28 cellular contexts compared by ENCODE assay signal in genomic region chr15:56058986-56059385, GRCh38.
A peak's percentile ranks its signal among the peaks of the same experiment; 100 is the strongest.
DNase-seq lines count a peak whose midpoint lies in the region; ATAC-seq and TF ChIP-seq lines count a peak whose summit lies in the region.
"Had no signal": no experiment of that assay in that cellular context is flagged by ENCODE, and none has a peak within 500 bp of the region (broad histone marks: within the 10 kb centered on the region; RNA-seq: fewer than 3 reads in every experiment).

No MANE protein-coding gene starts in this region.

- H3K9me2 ChIP-seq in PC-9 (ENCODE audit: insufficient read depth), result no peaks in the 10 kb centered on the region
- no peaks in the 10 kb centered on the region for H3K9me2 ChIP-seq in hepatocyte (replicated peaks; ENCODE audit: insufficient read depth)

- peak overlapping the region; percentile 60 for H3K4me2 ChIP-seq in PC-9
- no peak overlapping the region for H3K4me2 ChIP-seq in hepatocyte

- no peaks in the 10 kb centered on the region for H4K20me1 ChIP-seq in PC-9 (ENCODE audit: insufficient read depth)
- no peaks in the 10 kb centered on the region for H4K20me1 ChIP-seq in hepatocyte (ENCODE audit: insufficient read depth, poor library complexity, severe bottlenecking)

- H3K27me3 ChIP-seq in PC-9 (ENCODE audit: insufficient read depth, low read depth) (no peaks in the 10 kb centered on the region), hepatocyte (no peaks in the 10 kb centered on the region)
- H3K27me3 ChIP-seq: breast epithelium, colonic mucosa, neutrophil, right lobe of liver, thyroid gland had no signal

- CTCF ChIA-PET in PC-9 (lab: Charles Lee), result interaction anchor here (0.6 kb wide), 1 partner anchor 66 kb away, joined by 3 read pairs; no protein-coding TSS in a partner anchor

- 83% methylated on average over 2 of the region's 2 CpGs for whole genome bisulfite sequencing in hepatocyte (ENCODE audit: low lambda C conversion rate, missing lambda C conversion rate)

- H3K9me3 ChIP-seq in PC-9 (ENCODE audit: insufficient read depth, low read depth), result no peaks in the 10 kb centered on the region
- no peaks in the 10 kb centered on the region for H3K9me3 ChIP-seq in hepatocyte (ENCODE audit: low read depth)
- H3K9me3 ChIP-seq: breast epithelium, colonic mucosa, neutrophil, right lobe of liver, thyroid gland had no signal

- peak overlapping the region; percentile 84; the same call in 1 of the 2 replicates for H3K27ac ChIP-seq in PC-9
- H3K27ac ChIP-seq in hepatocyte, result peak overlapping the region; percentile 38
- H3K27ac ChIP-seq: breast epithelium, colonic mucosa, neutrophil, right lobe of liver, thyroid gland had no signal

- POLR2A ChIA-PET in PC-9 (lab: Charles Lee; ENCODE audit: unreplicated experiment), result interaction anchor here (0.7 kb wide), 1 partner anchor 283 kb away, joined by 5 read pairs; no protein-coding TSS in a partner anchor

- H3F3A ChIP-seq in PC-9 (ENCODE audit: insufficient read depth, low read depth), result 0 out of 2 replicates have a peak, but pooled peaks cover 12% of the 10 kb centered on the region

- H3K4me3 ChIP-seq in PC-9, result no peak overlapping the region
- no peak overlapping the region for H3K4me3 ChIP-seq in hepatocyte
- H3K4me3 ChIP-seq: breast epithelium, colonic mucosa, right lobe of liver, thyroid gland had no signal

- H3K4me1 ChIP-seq in PC-9 (replicated peaks; ENCODE audit: insufficient read depth) (peaks cover 28% of the 10 kb centered on the region), hepatocyte (ENCODE audit: insufficient read depth) (no peaks in the 10 kb centered on the region)
- H3K4me1 ChIP-seq: breast epithelium, colonic mucosa, right lobe of liver, thyroid gland had no signal

- TF ChIP-seq CTCF in PC-9 (conservative IDR thresholded peaks at IDR 0.05) (no peak), hepatocyte (IDR thresholded peaks at IDR 0.05; ENCODE audit: poor library complexity) (no peak), omental fat pad (IDR thresholded peaks at IDR 0.05) (no peak)

- BruUV-seq in PC-9 (replicated peaks; lab: Mats Ljungman, UMichigan), result no TSS peak

- DNase-seq in SHP77 (lab: John Stamatoyannopoulos, UW) (peak; percentile 18 to 24), SHP77 treated with DMSO at 0.1 percent for 48 hours (lab: John Stamatoyannopoulos, UW) (no peak), PC-9 (no peak), hepatocyte (ENCODE audit: low spot score) (peak; percentile 38), kidney glomerular epithelial cell (lab: John Stamatoyannopoulos, UW) (no peak), omental fat pad (ENCODE audit: low spot score) (no peak)
- DNase-seq: activated CD4-positive, alpha-beta T cell treated with anti-CD3 and anti-CD28 coated beads for 1 hour; activated CD8-positive, alpha-beta T cell treated with anti-CD3 and anti-CD28 coated beads for 36 hours; AML-193; amygdala; CD4-positive, alpha-beta T cell; colonic mucosa; effector memory CD4-positive, alpha-beta T cell; EL; GOT3; KG1; left ventricle myocardium superior; naive thymus-derived CD4-positive, alpha-beta T cell; NCI-H2029; NCI-H510A; right lobe of liver; Right ventricle myocardium superior; stimulated activated CD4-positive, alpha-beta T cell treated with anti-CD3 and anti-CD28 coated beads, Interleukin-4, amount 100 ng/mL, for 1 hour; thyroid gland had no signal

- no peaks in the 10 kb centered on the region for H3K36me3 ChIP-seq in PC-9 (ENCODE audit: low read depth)
- no peaks in the 10 kb centered on the region for H3K36me3 ChIP-seq in hepatocyte (replicated peaks; ENCODE audit: insufficient read depth, low read depth)
- H3K36me3 ChIP-seq: breast epithelium, colonic mucosa, neutrophil, right lobe of liver, thyroid gland had no signal

- intact Hi-C loops in PC-9 (cut with micrococcal nuclease; ENCODE audit: unreplicated experiment), result loop anchor here (1.0 kb wide), 1 partner anchor 322 kb away; no protein-coding TSS in a partner anchor

- ATAC-seq in omental fat pad (ENCODE audit: low FRiP score), result no peak
- ATAC-seq in GM21786 (IDR thresholded peaks at IDR 0.05; ENCODE audit: unreplicated experiment), result no peak
- no peak for ATAC-seq in HG02642 (IDR thresholded peaks at IDR 0.05; ENCODE audit: poor library complexity, unreplicated experiment)
- ATAC-seq: activated CD8-positive, alpha-beta T cell treated with anti-CD3 and anti-CD28 coated beads for 36 hours; left ventricle myocardium superior; naive thymus-derived CD4-positive, alpha-beta T cell; right lobe of liver had no signal

- H2AFZ ChIP-seq in PC-9 (no peak overlapping the region), hepatocyte (no peak overlapping the region)

- H3K79me2 ChIP-seq in PC-9 (ENCODE audit: low read depth) (no peaks in the 10 kb centered on the region), hepatocyte (no peaks in the 10 kb centered on the region)

Comparison
In these comparisons a context has a peak if more than half of its experiments do, and no peak if none do; other contexts are left out.
1. DNase-seq: peak in SHP77 (2 of 2) and hepatocyte (single experiment); none in SHP77 treated with DMSO at 0.1 percent for 48 hours (single experiment), PC-9 (0 of 2), kidney glomerular epithelial cell (single experiment) and omental fat pad (single experiment).